Comparison of ENCODE assay signal across 11 cellular contexts in genomic region chr1:206714331-206715058, GRCh38. TPM values are rescaled to one million over a fixed set of nuclear protein-coding genes. Genes with fewer than 3 reads are reported as not detected.
DNase-seq lines count a peak whose midpoint lies in the region; ATAC-seq and TF ChIP-seq lines count a peak whose summit lies in the region.
"Had no signal": no experiment of that assay in that cellular context is flagged by ENCODE, and none has a peak within 500 bp of the region (broad histone marks: within the 10 kb centered on the region; RNA-seq: fewer than 3 reads in every experiment).

No MANE protein-coding gene starts in this region.

- H3K4me1 ChIP-seq in colonic mucosa (peaks cover 37% of the 10 kb centered on the region), mesendoderm (ENCODE audit: control insufficient read depth, low read depth, low read length) (peaks cover 8% of the 10 kb centered on the region)

- no peaks in the 10 kb centered on the region for H3K27me3 Mint-ChIP-seq in CD4-positive, alpha-beta T cell
- H3K27me3 Mint-ChIP-seq in natural killer cell treated with Interleukin-12 subunit alpha and Interleukin-12 subunit beta and Interleukin-15 and Interleukin-18, amount 100 ng/mL, for 72 hours: no peaks in the 10 kb centered on the region

- H3K18ac ChIP-seq in mesendoderm (ENCODE audit: low read length): no peak overlapping the region

- H4K8ac ChIP-seq in mesendoderm (ENCODE audit: low read depth, low read length): no peak overlapping the region

- H3K4me1 Mint-ChIP-seq in CD4-positive, alpha-beta T cell (ENCODE audit: low read depth): peaks cover 82% of the 10 kb centered on the region
- H3K4me1 Mint-ChIP-seq in natural killer cell treated with Interleukin-12 subunit alpha and Interleukin-12 subunit beta and Interleukin-15 and Interleukin-18, amount 100 ng/mL, for 72 hours (ENCODE audit: low read depth in 2 of 2): peaks cover 75 to 86% of the 10 kb centered on the region in 2 donors

- POLR2A ChIA-PET in CD4-positive, alpha-beta T cell (lab: Charles Lee): interaction anchor here (0.7 to 1.4 kb wide), 7 partner anchors 9 to 207 kb away, joined by 3 to 9 read pairs (median 3); partner anchors contain the start of gene FCMR

- no peaks in the 10 kb centered on the region for H3K36me3 ChIP-seq in colonic mucosa
- no peaks in the 10 kb centered on the region for H3K36me3 ChIP-seq in mesendoderm (ENCODE audit: control insufficient read depth, insufficient read depth, low read length)

- no peak for TF ChIP-seq CTCF in CD4-positive, alpha-beta T cell (IDR thresholded peaks at IDR 0.05)
- no peak for TF ChIP-seq CTCF in colonic mucosa (IDR thresholded peaks at IDR 0.05)

- H3K56ac ChIP-seq in mesendoderm (ENCODE audit: low read length): no peak overlapping the region

- CTCF ChIA-PET in CD4-positive, alpha-beta T cell (lab: Charles Lee): interaction anchor here (0.7 to 2.1 kb wide), 9 partner anchors 8 to 335 kb away, joined by 3 to 14 read pairs (median 4); no protein-coding TSS in a partner anchor

- no peak overlapping the region for H2BK120ac ChIP-seq in mesendoderm (ENCODE audit: low read depth, low read length)

- H3K27me3 ChIP-seq in CD4-positive, alpha-beta T cell (ENCODE audit: control insufficient read depth, insufficient read depth, low read length): no peaks in the 10 kb centered on the region
- H3K27me3 ChIP-seq in colonic mucosa (no peaks in the 10 kb centered on the region), mesendoderm (ENCODE audit: insufficient read depth, low read length, poor library complexity) (no peaks in the 10 kb centered on the region)
- H3K27me3 ChIP-seq: dorsolateral prefrontal cortex had no signal

- no peak overlapping the region for H3K4ac ChIP-seq in mesendoderm (ENCODE audit: low read depth, low read length)

- H3K9ac ChIP-seq in colonic mucosa (ENCODE audit: low read depth in 2 of 2, low read length in 2 of 2) (peak overlapping the region in 1 of 2 donors; percentile 57), mesendoderm (ENCODE audit: low read length) (no peak overlapping the region)

- H2BK5ac ChIP-seq in mesendoderm (ENCODE audit: low read length): no peak overlapping the region

- H3K23ac ChIP-seq in mesendoderm (ENCODE audit: low read length): no peak overlapping the region

- WGBS in mesendoderm (ENCODE audit: extremely low coverage, insufficient coverage, low lambda C conversion rate): no CpG with 5 or more reads among the region's 9 CpGs

- H3K79me1 ChIP-seq in mesendoderm (ENCODE audit: low read length): peaks cover 28% of the 10 kb centered on the region

- H3K4me2 ChIP-seq in mesendoderm (ENCODE audit: low read length): no peak overlapping the region

- H3K4me3 ChIP-seq in colonic mucosa: no peak overlapping the region
- no peak overlapping the region for H3K4me3 ChIP-seq in mesendoderm (ENCODE audit: low read length)
- H3K4me3 ChIP-seq: dorsolateral prefrontal cortex had no signal

- H3K79me2 ChIP-seq in mesendoderm (ENCODE audit: control insufficient read depth, insufficient read depth, low read length): peaks cover 31% of the 10 kb centered on the region

- DNase-seq in CD4-positive, alpha-beta T cell: no peak
- DNase-seq in NCI-H82 (lab: John Stamatoyannopoulos, UW) (peak; percentile 91), colonic mucosa (peak; percentile 65), mesendoderm (no peak)
- DNase-seq in natural killer cell treated with Interleukin-12 subunit alpha and Interleukin-12 subunit beta and Interleukin-15 and Interleukin-18, amount 100 ng/mL, for 72 hours (ENCODE audit: low spot score): peak; percentile 28
- no peak for DNase-seq in activated CD8-positive, alpha-beta memory T cell treated with anti-CD3 and anti-CD28 coated beads, Interleukin-2, amount 50 U/mL, for 4 hours
- DNase-seq: dorsolateral prefrontal cortex; NCI-H1930; stimulated activated CD4-positive, alpha-beta T cell treated with anti-CD3 and anti-CD28 coated beads, Interleukin-4, amount 100 ng/mL, for 1 hour had no signal

- H3K36me3 Mint-ChIP-seq in CD4-positive, alpha-beta T cell (ENCODE audit: low read depth): no peaks in the 10 kb centered on the region
- H3K36me3 Mint-ChIP-seq in natural killer cell treated with Interleukin-12 subunit alpha and Interleukin-12 subunit beta and Interleukin-15 and Interleukin-18, amount 100 ng/mL, for 72 hours: no peaks in the 10 kb centered on the region

- H3K27ac ChIP-seq in CD4-positive, alpha-beta T cell (ENCODE audit: low read depth, low read length): no peak overlapping the region
- H3K27ac ChIP-seq in colonic mucosa (peak overlapping the region; percentile 54), mesendoderm (ENCODE audit: low read depth, low read length) (no peak overlapping the region)

- no peaks in the 10 kb centered on the region for H3K9me3 ChIP-seq in CD4-positive, alpha-beta T cell (ENCODE audit: control insufficient read depth, low read length)
- no peaks in the 10 kb centered on the region for H3K9me3 ChIP-seq in colonic mucosa

- H2BK15ac ChIP-seq in mesendoderm (replicated peaks; ENCODE audit: low read depth): no peak overlapping the region

- intact Hi-C loops in CD4-positive, alpha-beta T cell (cut with DNase I, micrococcal nuclease): loop anchor here (5.0 kb wide), 2 partner anchors 32 to 728 kb away; partner anchors contain the start of gene MAPKAPK2 (in 1 of the 2)
- intact Hi-C loops in colonic mucosa (cut with DNase I): no loop called here

- H2AK5ac ChIP-seq in mesendoderm (ENCODE audit: low read length): no peak overlapping the region

- peak overlapping the region; percentile 83 for H3K27ac Mint-ChIP-seq in CD4-positive, alpha-beta T cell
- H3K27ac Mint-ChIP-seq in natural killer cell treated with Interleukin-12 subunit alpha and Interleukin-12 subunit beta and Interleukin-15 and Interleukin-18, amount 100 ng/mL, for 72 hours: peak overlapping the region; percentile 88 to 91

- H4K5ac ChIP-seq in mesendoderm (ENCODE audit: low read length): no peak overlapping the region

- H3K9me3 Mint-ChIP-seq in CD4-positive, alpha-beta T cell: no peaks in the 10 kb centered on the region
- no peaks in the 10 kb centered on the region for H3K9me3 Mint-ChIP-seq in natural killer cell treated with Interleukin-12 subunit alpha and Interleukin-12 subunit beta and Interleukin-15 and Interleukin-18, amount 100 ng/mL, for 72 hours

- H3K4me3 Mint-ChIP-seq in CD4-positive, alpha-beta T cell: peak overlapping the region; percentile 57
- H3K4me3 Mint-ChIP-seq in natural killer cell treated with Interleukin-12 subunit alpha and Interleukin-12 subunit beta and Interleukin-15 and Interleukin-18, amount 100 ng/mL, for 72 hours: peak overlapping the region; percentile 88

- ATAC-seq in CD4-positive, alpha-beta T cell (ENCODE audit: poor library complexity): peak; percentile 59
- ATAC-seq in natural killer cell treated with Interleukin-12 subunit alpha and Interleukin-12 subunit beta and Interleukin-15 and Interleukin-18, amount 100 ng/mL, for 72 hours: peak; percentile 21 to 36
- ATAC-seq in HG03196 (IDR thresholded peaks at IDR 0.05; ENCODE audit: unreplicated experiment) (no peak), HG03108 (IDR thresholded peaks at IDR 0.05; ENCODE audit: unreplicated experiment) (no peak)

RNA-seq across cellular contexts. Expression of gene MAPKAPK2, which starts 29.8 kb away (rescaled TPM):
- total RNA-seq in CD4-positive, alpha-beta T cell: 100 to 1,000 TPM; 157 to 166 TPM
- 10 to 100 TPM; 61.4 to 71.1 TPM for total RNA-seq in colonic mucosa
- 100 to 1,000 TPM; 104 to 115 TPM for total RNA-seq in natural killer cell treated with Interleukin-12 subunit alpha and Interleukin-12 subunit beta and Interleukin-15 and Interleukin-18, amount 100 ng/mL, for 72 hours
- polyA plus RNA-seq in mesendoderm (2013, experiment 1 of 2): 32.5 TPM
- polyA plus RNA-seq in mesendoderm (2013, experiment 2 of 2): 32.5 TPM

RNA-seq across cellular contexts. Expression of gene IL19, which starts 56.1 kb away (rescaled TPM):
- total RNA-seq in CD4-positive, alpha-beta T cell: not detected
- under 1 TPM in 1 of 2 donors, not detected in 1; 0.40 TPM for total RNA-seq in colonic mucosa
- total RNA-seq in natural killer cell treated with Interleukin-12 subunit alpha and Interleukin-12 subunit beta and Interleukin-15 and Interleukin-18, amount 100 ng/mL, for 72 hours: not detected
- polyA plus RNA-seq in mesendoderm (2013, experiment 1 of 2): not detected
- not detected for polyA plus RNA-seq in mesendoderm (2013, experiment 2 of 2)
- total RNA-seq: dorsolateral prefrontal cortex had no signal

RNA-seq across cellular contexts. Expression of gene IL10, which starts 57.8 kb away (rescaled TPM):
- total RNA-seq in CD4-positive, alpha-beta T cell: under 1 TPM; 0.27 to 0.87 TPM
- total RNA-seq in colonic mucosa: under 1 TPM; 0.17 to 0.29 TPM
- total RNA-seq in natural killer cell treated with Interleukin-12 subunit alpha and Interleukin-12 subunit beta and Interleukin-15 and Interleukin-18, amount 100 ng/mL, for 72 hours: under 1 TPM in 1 of 2 donors, not detected in 1; 0.95 TPM
- not detected for polyA plus RNA-seq in mesendoderm (2013, experiment 1 of 2)
- polyA plus RNA-seq in mesendoderm (2013, experiment 2 of 2): not detected

Comparison
In these comparisons a context has a peak if more than half of its experiments do, and no peak if none do; other contexts are left out.
1. ATAC-seq: peak in CD4-positive, alpha-beta T cell (single experiment) and natural killer cell treated with Interleukin-12 subunit alpha and Interleukin-12 subunit beta and Interleukin-15 and Interleukin-18, amount 100 ng/mL, for 72 hours (2 of 2); none in HG03196 (single experiment) and HG03108 (single experiment).
2. DNase-seq: peak in NCI-H82 (single experiment), colonic mucosa (single experiment) and natural killer cell treated with Interleukin-12 subunit alpha and Interleukin-12 subunit beta and Interleukin-15 and Interleukin-18, amount 100 ng/mL, for 72 hours (single experiment); none in CD4-positive, alpha-beta T cell (0 of 10), activated CD8-positive, alpha-beta memory T cell treated with anti-CD3 and anti-CD28 coated beads, Interleukin-2, amount 50 U/mL, for 4 hours (single experiment) and mesendoderm (single experiment).